22 cellular contexts compared by ENCODE assay signal in the genomic region with DNA sequence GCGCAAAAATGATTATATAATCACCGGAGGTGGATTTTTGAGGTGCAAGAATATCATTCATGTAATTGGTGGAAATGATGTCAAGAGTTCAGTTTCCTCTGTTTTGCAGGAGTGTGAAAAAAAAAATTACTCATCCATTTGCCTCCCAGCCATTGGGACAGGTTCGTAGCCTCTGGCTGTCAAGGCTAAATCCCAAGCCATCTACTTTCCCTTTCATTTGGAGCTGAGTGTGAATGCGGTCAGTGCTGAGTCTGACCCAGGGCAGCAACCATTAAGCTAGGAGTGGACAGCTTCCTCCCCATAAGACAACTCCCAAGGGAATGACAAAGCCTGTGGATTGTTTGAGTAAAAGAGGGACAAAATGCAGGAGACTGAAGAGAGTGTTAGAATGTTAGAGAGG.
"Had no signal": no experiment of that assay in that cellular context is flagged by ENCODE, and none has a peak within 500 bp of the region (broad histone marks: within the 10 kb centered on the region; RNA-seq: fewer than 3 reads in every experiment).

No MANE protein-coding gene starts in this region.

- H3K4me1 ChIP-seq: sigmoid colon, upper lobe of left lung had no signal

- H3K9me3 Mint-ChIP-seq: activated CD4-positive, alpha-beta memory T cell treated with anti-CD3 and anti-CD28 coated beads, Interleukin-2, amount 10 ng/mL, durations not matched to agents 7 days and 5 days; activated naive CD4-positive, alpha-beta T cell treated with anti-CD3 and anti-CD28 coated beads, Interleukin-2, amount 50 U/mL, for 72 hours; activated T-helper 1 cell treated with anti-CD3 and anti-CD28 coated beads, Interleukin-12 subunit alpha, Interleukin-12 subunit beta, Interleukin-2, Interleukin-4 antibody, amounts not matched to agents 30 ng/mL and 10 ng/mL and 1 ng/mL, durations not matched to agents 14 hours and 24 hours and 36 hours; naive thymus-derived CD4-positive, alpha-beta T cell had no signal

- H3K4me3 ChIP-seq: lung, sigmoid colon, smooth muscle cell, upper lobe of left lung had no signal

- H3K4me2 ChIP-seq: smooth muscle cell had no signal

- DNase-seq: activated CD4-positive, alpha-beta memory T cell treated with anti-CD3 and anti-CD28 coated beads, Interleukin-2, amount 10 ng/mL, durations not matched to agents 7 days and 5 days; activated CD4-positive, alpha-beta T cell treated with anti-CD3 and anti-CD28 coated beads, Interleukin-2, amount 10 ng/mL, durations not matched to agents 24 days and 14 days; central memory CD4-positive, alpha-beta T cell; erythroblast; kidney; naive thymus-derived CD4-positive, alpha-beta T cell; occipital lobe; sigmoid colon; stimulated activated CD4-positive, alpha-beta T cell treated with anti-CD3 and anti-CD28 coated beads, Interleukin-2, amount 100 ng/mL, for 48 hours; stimulated activated CD8-positive, alpha-beta memory T cell treated with anti-CD3 and anti-CD28 coated beads, Interleukin-4, amount 100 ng/mL, for 48 hours; stimulated activated naive CD4-positive, alpha-beta T cell treated with Interleukin-2 at 50 U/mL for 16 hours; SW 1271; T-helper 17 cell; upper lobe of left lung had no signal

- FAIRE-seq: astrocyte, colon, kidney had no signal

- H3K9me3 ChIP-seq: sigmoid colon, upper lobe of left lung had no signal

- ATAC-seq: activated CD4-positive, CD25-positive, alpha-beta regulatory T cell treated with anti-CD3 and anti-CD28 coated beads, Interleukin-2, amount 50 U/mL, for 24 hours; activated naive CD4-positive, alpha-beta T cell treated with anti-CD3 and anti-CD28 coated beads, Interleukin-2, amount 50 U/mL, for 72 hours; naive thymus-derived CD4-positive, alpha-beta T cell; T-helper 17 cell had no signal

- H3K27me3 Mint-ChIP-seq: activated CD4-positive, alpha-beta memory T cell treated with anti-CD3 and anti-CD28 coated beads, Interleukin-2, amount 10 ng/mL, durations not matched to agents 7 days and 5 days; activated CD4-positive, alpha-beta T cell treated with anti-CD3 and anti-CD28 coated beads, Interleukin-2, amount 10 ng/mL, durations not matched to agents 24 days and 14 days; naive thymus-derived CD4-positive, alpha-beta T cell; T-helper 17 cell had no signal

- H3K27me3 ChIP-seq: sigmoid colon, upper lobe of left lung had no signal

- H3K27ac ChIP-seq: sigmoid colon, upper lobe of left lung had no signal

- H3K27ac Mint-ChIP-seq: activated CD4-positive, alpha-beta memory T cell treated with anti-CD3 and anti-CD28 coated beads, Interleukin-2, amount 10 ng/mL, durations not matched to agents 7 days and 5 days; activated CD4-positive, alpha-beta T cell treated with anti-CD3 and anti-CD28 coated beads, Interleukin-2, amount 10 ng/mL, durations not matched to agents 24 days and 14 days; activated naive CD4-positive, alpha-beta T cell treated with anti-CD3 and anti-CD28 coated beads, Interleukin-2, amount 50 U/mL, for 72 hours had no signal

- H3K4me3 Mint-ChIP-seq: activated CD4-positive, alpha-beta memory T cell treated with anti-CD3 and anti-CD28 coated beads, Interleukin-2, amount 10 ng/mL, durations not matched to agents 7 days and 5 days; activated CD4-positive, alpha-beta T cell treated with anti-CD3 and anti-CD28 coated beads, Interleukin-2, amount 10 ng/mL, durations not matched to agents 24 days and 14 days; activated T-helper 1 cell treated with anti-CD3 and anti-CD28 coated beads, Interleukin-12 subunit alpha, Interleukin-12 subunit beta, Interleukin-2, Interleukin-4 antibody, amounts not matched to agents 30 ng/mL and 10 ng/mL and 1 ng/mL, durations not matched to agents 14 hours and 24 hours and 36 hours; naive thymus-derived CD4-positive, alpha-beta T cell; neural crest cell; T-helper 17 cell had no signal
